ENCODE assay signal across 8 cellular contexts in the genomic region with DNA sequence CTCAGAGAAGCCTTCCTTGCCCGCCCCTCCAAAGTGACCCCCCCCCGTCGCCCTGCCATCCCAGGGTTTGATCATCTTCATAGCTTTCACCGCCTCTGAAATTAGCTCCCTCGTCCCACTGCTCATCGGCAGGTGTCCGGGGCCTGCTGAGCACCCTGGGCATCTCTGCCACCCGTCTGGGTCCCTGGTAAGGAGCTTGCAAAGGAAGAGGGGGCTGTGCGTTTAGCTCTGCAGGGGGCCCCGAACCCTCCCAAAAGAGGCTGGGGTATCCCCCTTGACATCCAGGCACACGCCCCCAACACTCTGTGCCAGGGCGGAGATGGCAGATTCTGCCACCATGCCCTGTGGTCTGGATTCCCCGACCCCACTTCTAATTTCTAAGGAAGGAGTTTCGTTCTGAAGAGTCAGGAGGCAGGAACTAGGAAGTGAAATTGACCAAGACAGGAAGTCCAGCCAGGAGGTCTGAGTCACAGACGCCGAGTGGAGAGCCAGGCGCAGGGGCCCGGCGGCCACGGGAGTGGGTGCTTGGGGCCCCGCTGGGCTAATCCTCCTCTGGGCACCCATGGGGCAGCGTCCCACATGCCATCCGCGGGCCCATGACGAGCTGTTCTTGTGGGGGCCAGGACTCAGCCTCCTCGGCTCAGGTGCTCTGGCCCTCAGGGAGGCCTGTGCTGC.
A peak's percentile ranks its signal among the peaks of the same experiment; 100 is the strongest.
DNase-seq lines count a peak whose midpoint lies in the region; ATAC-seq and TF ChIP-seq lines count a peak whose summit lies in the region.

No MANE protein-coding gene starts in this region.

- H3K36me3 ChIP-seq in Panc1 (ENCODE audit: control insufficient read depth, insufficient read depth, low read length) (no peaks in the 10 kb centered on the region), esophagus (ENCODE audit: control insufficient read depth in 2 of 2, insufficient read depth in 2 of 2, low read length in 1 of 2) (peaks cover 10 to 16% of the 10 kb centered on the region in 2 donors)

- peak overlapping the region in 1 of 2 experiments; percentile 9; a peak in 1 of 4 replicates for H3K4me3 ChIP-seq in Panc1 (ENCODE audit: low read depth in 2 of 2, low read length in 2 of 2)
- H3K4me3 ChIP-seq in esophagus (ENCODE audit: low read depth in 1 of 2, low read length in 2 of 2) = no peak overlapping the region

- H3K27me3 ChIP-seq in CD4-positive, alpha-beta T cell (ENCODE audit: control insufficient read depth, insufficient read depth, low read length) = no peaks in the 10 kb centered on the region
- H3K27me3 ChIP-seq in Panc1 (ENCODE audit: control insufficient read depth, insufficient read depth, low read length) (no peaks in the 10 kb centered on the region), esophagus (ENCODE audit: control insufficient read depth in 1 of 2, insufficient read depth in 2 of 2, low read length in 2 of 2) (no peaks in the 10 kb centered on the region)

- CTCF ChIA-PET in CD4-positive, alpha-beta T cell (lab: Charles Lee) = no interaction called here
- CTCF ChIA-PET in Panc1 (lab: Charles Lee) = interaction anchor here (0.6 to 1.2 kb wide), 2 partner anchors 9 to 24 kb away, joined by 4 to 5 read pairs; no protein-coding TSS in a partner anchor

- no peaks in the 10 kb centered on the region for H3K9me3 ChIP-seq in CD4-positive, alpha-beta T cell (ENCODE audit: control insufficient read depth, low read length)
- H3K9me3 ChIP-seq in Panc1 (ENCODE audit: control insufficient read depth, insufficient read depth, low read depth, low read length) (no peaks in the 10 kb centered on the region), esophagus (ENCODE audit: control insufficient read depth in 2 of 2, insufficient read depth in 1 of 2, low read depth in 1 of 2, low read length in 1 of 2) (no peaks in the 10 kb centered on the region)

- intact Hi-C loops in CD4-positive, alpha-beta T cell (cut with DNase I, micrococcal nuclease) = loop anchor here in 1 of 2 experiments (5.0 to 10.0 kb wide), 2 partner anchors 77 to 154 kb away; no protein-coding TSS in a partner anchor
- intact Hi-C loops in Panc1 (cut with micrococcal nuclease; ENCODE audit: unreplicated experiment) = loop anchor here (10.0 kb wide), 1 partner anchor 174 kb away; a partner anchor contains a TSS

- no peaks in the 10 kb centered on the region for H3K9me3 Mint-ChIP-seq in CD4-positive, alpha-beta T cell
- H3K9me3 Mint-ChIP-seq in osteocyte (ENCODE audit: unreplicated experiment) = no peaks in the 10 kb centered on the region

- TF ChIP-seq CTCF in CD4-positive, alpha-beta T cell (IDR thresholded peaks at IDR 0.05) = no peak
- no peak for TF ChIP-seq CTCF in Panc1 (IDR thresholded peaks at IDR 0.05)
- no peak for TF ChIP-seq CTCF in osteocyte (IDR thresholded peaks at IDR 0.05)

- no peak for ATAC-seq in CD4-positive, alpha-beta T cell (ENCODE audit: poor library complexity)
- ATAC-seq in GM21786 (IDR thresholded peaks at IDR 0.05; ENCODE audit: unreplicated experiment) = peak; percentile 30
- peak; percentile 10; the same call in 1 of the 2 replicates for ATAC-seq in Panc1

- H3K4me1 ChIP-seq in Panc1 (ENCODE audit: control insufficient read depth, insufficient read depth, low read length) (peaks cover 73% of the 10 kb centered on the region), esophagus (ENCODE audit: control insufficient read depth in 2 of 2, insufficient read depth in 2 of 2, low read length in 1 of 2) (peaks cover 11 to 23% of the 10 kb centered on the region in 2 donors)

- H3K27me3 Mint-ChIP-seq in CD4-positive, alpha-beta T cell = no peaks in the 10 kb centered on the region
- H3K27me3 Mint-ChIP-seq in osteocyte (ENCODE audit: unreplicated experiment) = no peaks in the 10 kb centered on the region

- 66 to 69% methylated on average over 26 of the region's 26 CpGs for WGBS in esophagus, 2 donors

- DNase-seq in CD4-positive, alpha-beta T cell = no peak
- no peak for DNase-seq in Panc1 (ENCODE audit: low read depth, low spot score)
- DNase-seq in osteocyte (ENCODE audit: extremely low spot score, unreplicated experiment) = no peak
- no peak for DNase-seq in NCI-H1694 treated with DMSO at 0.1 percent for 48 hours (lab: John Stamatoyannopoulos, UW)
- DNase-seq in NCI-H82 treated with DMSO at 0.1 percent for 48 hours (lab: John Stamatoyannopoulos, UW; ENCODE audit: unreplicated experiment) = no peak
- DNase-seq in middle frontal gyrus (ENCODE audit: extremely low spot score, low spot score) = no peak

- no TSS peak for BruUV-seq in Panc1 (replicated peaks; lab: Mats Ljungman, UMichigan)

- H3K27ac Mint-ChIP-seq in CD4-positive, alpha-beta T cell = peak overlapping the region; percentile 86
- peak overlapping the region; percentile 83 for H3K27ac Mint-ChIP-seq in osteocyte (ENCODE audit: unreplicated experiment)

- H3K4me1 Mint-ChIP-seq in CD4-positive, alpha-beta T cell (ENCODE audit: low read depth) = peaks cover 26% of the 10 kb centered on the region
- peaks cover 86% of the 10 kb centered on the region for H3K4me1 Mint-ChIP-seq in osteocyte (ENCODE audit: unreplicated experiment)

- peak overlapping the region; percentile 48 for H3K4me3 Mint-ChIP-seq in CD4-positive, alpha-beta T cell
- H3K4me3 Mint-ChIP-seq in osteocyte (ENCODE audit: unreplicated experiment) = peak overlapping the region; percentile 46

- H3K27ac ChIP-seq in CD4-positive, alpha-beta T cell (ENCODE audit: low read depth, low read length) = no peak overlapping the region
- H3K27ac ChIP-seq in Panc1 (ENCODE audit: low read length) = peak overlapping the region; percentile 94
- peak overlapping the region; percentile 64 to 80 for H3K27ac ChIP-seq in esophagus (ENCODE audit: low read depth in 2 of 2, low read length in 1 of 2)

- POLR2A ChIA-PET in CD4-positive, alpha-beta T cell (lab: Charles Lee) = no interaction called here
- POLR2A ChIA-PET in Panc1 (lab: Charles Lee) = interaction anchor here (0.6 kb wide), 2 partner anchors 8 to 263 kb away, joined by 4 to 7 read pairs; no protein-coding TSS in a partner anchor

- in situ Hi-C loops in Panc1 (cut with HindIII; ENCODE audit: low pct_unique_long_range_greater_than_20kb, low sequenced_read_pairs) = no loop called here

- peaks cover 25% of the 10 kb centered on the region for H3K36me3 Mint-ChIP-seq in CD4-positive, alpha-beta T cell (ENCODE audit: low read depth)
- H3K36me3 Mint-ChIP-seq in osteocyte (ENCODE audit: unreplicated experiment) = no peaks in the 10 kb centered on the region
